In genomic region chr2:216555274-216555673, GRCh38 we compare ENCODE assay signal across 8 cellular contexts. TPM values are rescaled to one million over a fixed set of nuclear protein-coding genes. Genes with fewer than 3 reads are reported as not detected.
DNase-seq lines count a peak whose midpoint lies in the region; ATAC-seq, FAIRE-seq and TF ChIP-seq lines count a peak whose summit lies in the region.

No MANE protein-coding gene starts in this region.

- no peak overlapping the region for H3K4me2 ChIP-seq in DND-41 (ENCODE audit: insufficient read depth, low read length)

- no peaks in the 10 kb centered on the region for H3K79me2 ChIP-seq in DND-41 (ENCODE audit: insufficient read depth, low read length)

- in situ Hi-C loops in KBM-7 (cut with MboI; ENCODE audit: low pct_unique_long_range_greater_than_20kb, low sequenced_read_pairs), result no loop called here

- FAIRE-seq in pancreas (lab: Jason Lieb, UNC), result no peak

- ATAC-seq in DND-41 (ENCODE audit: insufficient read depth, low read depth), result peak; percentile 81
- peak; percentile 34 for ATAC-seq in esophagus mucosa
- peak; percentile 74 to 85 (median 80) for ATAC-seq in pancreas

- H3K9me3 ChIP-seq in DND-41 (ENCODE audit: insufficient read depth, low read length, severe bottlenecking) (no peaks in the 10 kb centered on the region), pancreas (no peaks in the 10 kb centered on the region)

- no peaks in the 10 kb centered on the region for H3K36me3 ChIP-seq in DND-41 (ENCODE audit: insufficient read depth, low read length)
- no peaks in the 10 kb centered on the region for H3K36me3 ChIP-seq in pancreas

- WGBS in pancreas, 2 donors, result 10 to 11% methylated on average over 6 of the region's 6 CpGs

- H3K27ac ChIP-seq in DND-41 (ENCODE audit: low read length) (peak overlapping the region; percentile 66), pancreas (peak overlapping the region in 1 of 4 donors; percentile 33)

- TF ChIP-seq CTCF in DND-41 (IDR thresholded peaks at IDR 0.05; ENCODE audit: borderline replicate concordance, extremely low read depth, low read length, poor library complexity, severe bottlenecking), result no peak
- TF ChIP-seq CTCF in pancreas (IDR thresholded peaks at IDR 0.05), result no peak

- H3K27me3 ChIP-seq in DND-41 (ENCODE audit: insufficient read depth, low read length, poor library complexity) (no peaks in the 10 kb centered on the region), pancreas (no peaks in the 10 kb centered on the region)

- H4K20me1 ChIP-seq in DND-41 (ENCODE audit: insufficient read depth, low read length), result no peaks in the 10 kb centered on the region

- H2AFZ ChIP-seq in DND-41 (ENCODE audit: low read depth, low read length), result no peak overlapping the region; the same call in 1 of the 2 replicates

- DNase-seq in DND-41 (peak; percentile 68), NCI-H446 (lab: John Stamatoyannopoulos, UW) (peak; percentile 92 to 98), pancreas (peak; percentile 62 to 82 (median 74)), KBM-7 (no peak), SK-N-DZ (ENCODE audit: low spot score) (no peak)
- no peak for DNase-seq in activated CD8-positive, alpha-beta memory T cell treated with anti-CD3 and anti-CD28 coated beads, Interleukin-2, amount 50 U/mL, for 4 hours
- DNase-seq in stimulated activated CD8-positive, alpha-beta memory T cell treated with anti-CD3 and anti-CD28 coated beads, Interleukin-4, amount 100 ng/mL, for 48 hours, result no peak

- intact Hi-C loops in pancreas (cut with DNase I), result no loop called here

- H3K9ac ChIP-seq in DND-41 (ENCODE audit: low read depth, low read length), result no peak overlapping the region

- H3K4me1 ChIP-seq in DND-41 (ENCODE audit: insufficient read depth, low read length), result peaks cover 25% of the 10 kb centered on the region
- peaks cover 10 to 29% (median 11%) of the 10 kb centered on the region in 3 donors for H3K4me1 ChIP-seq in pancreas

- H3K4me3 ChIP-seq in DND-41 (ENCODE audit: low read depth in 1 of 2, low read length in 2 of 2), result no peak overlapping the region
- H3K4me3 ChIP-seq in pancreas, result no peak overlapping the region

RNA-seq across cellular contexts. Expression of gene RPL37A, which starts 56.6 kb away (rescaled TPM):
- 2,683 TPM for total RNA-seq in esophagus mucosa
- total RNA-seq in pancreas, result 1,000 to 10,000 TPM; 1,329 to 2,188 (median 1,510) TPM
- polyA plus RNA-seq in pancreas, result 1,000 to 10,000 TPM; 1,646 to 2,596 TPM
- 1,479 and 2,334 TPM in 2 replicates for polyA plus RNA-seq in SK-N-DZ (2014; cell fraction: cytosol; rRNA removed)
- 1,480 and 2,118 TPM in 2 replicates for polyA plus RNA-seq in SK-N-DZ (2014; cell fraction: nucleus; rRNA removed)

Comparison
In these comparisons a context has a peak if more than half of its experiments do, and no peak if none do; other contexts are left out.
1. DNase-seq: peak in DND-41 (single experiment), NCI-H446 (2 of 2) and pancreas (6 of 6); none in activated CD8-positive, alpha-beta memory T cell treated with anti-CD3 and anti-CD28 coated beads, Interleukin-2, amount 50 U/mL, for 4 hours (single experiment), KBM-7 (single experiment), stimulated activated CD8-positive, alpha-beta memory T cell treated with anti-CD3 and anti-CD28 coated beads, Interleukin-4, amount 100 ng/mL, for 48 hours (single experiment) and SK-N-DZ (single experiment).
2. Peak in every context shown above with its lines, with median percentiles within 50 percentile points of each other: ATAC-seq.